Comparison of ENCODE assay signal across 21 cellular contexts in the genomic region with DNA sequence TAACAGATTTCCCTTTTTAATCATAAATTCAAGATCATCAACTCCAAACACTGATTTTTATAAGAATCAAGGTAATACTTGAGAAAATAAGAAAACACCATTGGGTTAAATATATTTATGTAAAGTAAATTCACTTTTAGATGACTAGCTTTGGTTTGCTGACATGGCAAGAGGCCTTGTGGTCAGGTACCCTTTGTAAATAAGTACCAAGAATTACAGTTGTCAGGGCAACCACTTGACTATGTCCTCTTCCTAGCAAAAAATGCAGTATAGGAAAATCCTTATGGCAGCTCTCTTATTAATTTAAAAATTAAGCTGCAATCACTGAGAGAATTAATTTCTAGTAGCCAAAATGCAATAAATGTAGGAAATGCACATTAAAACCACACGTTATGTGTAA.
"Had no signal": no experiment of that assay in that cellular context is flagged by ENCODE, and none has a peak within 500 bp of the region (broad histone marks: within the 10 kb centered on the region; RNA-seq: fewer than 3 reads in every experiment).

No MANE protein-coding gene starts in this region.

- H3K27ac ChIP-seq: breast epithelium, heart left ventricle, neural progenitor cell, right atrium auricular region, thyroid gland, VCaP had no signal

- FAIRE-seq: frontal cortex had no signal

- H3K9me3 Mint-ChIP-seq: activated naive CD4-positive, alpha-beta T cell treated with anti-CD3 and anti-CD28 coated beads for 36 hours; activated T-cell treated with anti-CD3 and anti-CD28 coated beads, Interleukin-2, amount 50 U/mL, for 4 hours; memory B cell; naive thymus-derived CD4-positive, alpha-beta T cell; neural progenitor cell had no signal

- H3K4me3 ChIP-seq: breast epithelium, heart left ventricle, neural progenitor cell, right atrium auricular region, thyroid gland had no signal

- H3K27me3 ChIP-seq: breast epithelium, heart left ventricle, neural progenitor cell, right atrium auricular region, thyroid gland had no signal

- DNase-seq: activated CD4-positive, alpha-beta T cell treated with anti-CD3 and anti-CD28 coated beads, Interleukin-2, amount 50 U/mL, for 1 hour; activated CD4-positive, CD25-positive, alpha-beta regulatory T cell treated with anti-CD3 and anti-CD28 coated beads, Interleukin-2, amount 50 U/mL, for 72 hours; activated CD8-positive, alpha-beta memory T cell treated with anti-CD3 and anti-CD28 coated beads, Interleukin-2, amount 50 U/mL, for 4 hours; activated naive CD4-positive, alpha-beta T cell treated with anti-CD3 and anti-CD28 coated beads for 36 hours; activated T-cell treated with anti-CD3 and anti-CD28 coated beads, Interleukin-2, amount 50 U/mL, for 4 hours; anterior cingulate cortex; cerebellar nuclear complex; cortex of kidney; heart left ventricle; kidney glomerular epithelial cell; naive thymus-derived CD4-positive, alpha-beta T cell; stimulated activated CD4-positive, alpha-beta T cell treated with anti-CD3 and anti-CD28 coated beads, Interleukin-2, amount 100 ng/mL, for 24 hours; stimulated activated naive CD4-positive, alpha-beta T cell treated with Interleukin-2 at 50 U/mL for 16 hours; thyroid gland had no signal

- H3K4me2 ChIP-seq: neural progenitor cell had no signal

- H3K27me3 Mint-ChIP-seq: memory B cell; naive thymus-derived CD4-positive, alpha-beta T cell; progenitor cell of endocrine pancreas had no signal

- H3K9ac ChIP-seq: neural progenitor cell had no signal

- H2AFZ ChIP-seq: neural progenitor cell had no signal

- H3K36me3 ChIP-seq: breast epithelium, neural progenitor cell had no signal

- H3K4me3 Mint-ChIP-seq: activated naive CD4-positive, alpha-beta T cell treated with anti-CD3 and anti-CD28 coated beads for 36 hours; activated T-cell treated with anti-CD3 and anti-CD28 coated beads, Interleukin-2, amount 50 U/mL, for 4 hours; memory B cell; naive thymus-derived CD4-positive, alpha-beta T cell; neural progenitor cell had no signal

- H3K9me3 ChIP-seq: breast epithelium, heart left ventricle, right atrium auricular region, thyroid gland had no signal

- H3K27ac Mint-ChIP-seq: activated naive CD4-positive, alpha-beta T cell treated with anti-CD3 and anti-CD28 coated beads for 36 hours; memory B cell; neural progenitor cell; progenitor cell of endocrine pancreas had no signal

- H3K4me1 Mint-ChIP-seq: memory B cell, neural progenitor cell had no signal

- H3K4me1 ChIP-seq: breast epithelium had no signal
